In the genomic region with DNA sequence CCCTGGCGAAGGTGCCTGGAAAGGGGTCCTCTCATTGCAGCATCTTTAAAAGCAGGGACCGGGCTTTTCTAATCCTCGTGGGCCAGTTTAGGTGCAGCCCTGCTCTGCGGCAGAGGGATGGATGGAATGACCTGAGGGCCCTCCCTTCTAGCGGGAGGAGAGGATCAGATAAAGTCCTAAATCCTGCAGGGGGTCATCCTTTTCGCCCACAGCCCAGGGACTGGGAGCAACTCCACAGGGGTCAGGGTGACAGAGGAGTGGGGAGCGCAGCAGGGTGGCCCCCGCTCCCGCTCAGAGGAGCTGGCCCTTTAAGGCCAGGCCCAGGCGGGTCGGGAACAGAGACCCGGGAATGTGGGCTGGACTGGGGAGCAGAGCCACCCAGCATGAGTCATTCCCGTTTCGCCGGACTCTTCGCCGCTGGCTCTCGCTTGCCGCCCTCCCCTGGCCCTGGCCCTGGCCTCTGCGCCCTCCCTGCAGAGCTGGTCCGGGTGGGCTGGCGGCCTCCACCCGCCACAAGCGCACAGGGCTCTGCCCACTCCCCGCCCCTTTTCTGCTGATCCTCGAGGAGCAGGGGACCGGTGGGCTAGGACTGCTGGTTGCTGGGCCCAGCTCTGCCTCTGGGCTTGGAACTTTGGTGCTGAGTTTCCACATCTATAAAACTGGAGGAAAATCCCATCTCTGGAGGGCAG, we compare ENCODE assay signal across 8 cellular contexts.
DNase-seq lines count a peak whose midpoint lies in the region; ATAC-seq and TF ChIP-seq lines count a peak whose summit lies in the region.

No MANE protein-coding gene starts in this region.

- H2AFZ ChIP-seq in Karpas-422 (ENCODE audit: low read length): peak overlapping the region; percentile 80

- no peaks in the 10 kb centered on the region for H3K27me3 ChIP-seq in CD8-positive, alpha-beta T cell (ENCODE audit: insufficient read depth, low read length)
- H3K27me3 ChIP-seq in Karpas-422 (ENCODE audit: low read length) (no peaks in the 10 kb centered on the region), suprapubic skin (no peaks in the 10 kb centered on the region)

- H3K9me3 Mint-ChIP-seq in CD8-positive, alpha-beta T cell: no peaks in the 10 kb centered on the region
- H3K9me3 Mint-ChIP-seq in chondrocyte (ENCODE audit: low read depth): peaks cover 5% of the 10 kb centered on the region

- peak overlapping the region; percentile 67 for H3K9ac ChIP-seq in Karpas-422 (ENCODE audit: low read length)

- TF ChIP-seq POLR2A in suprapubic skin (IDR thresholded peaks at IDR 0.05): peak in 1 of 2 donors; percentile 6

- H3K4me3 Mint-ChIP-seq in CD8-positive, alpha-beta T cell: peak overlapping the region; percentile 35
- peak overlapping the region; percentile 80 for H3K4me3 Mint-ChIP-seq in chondrocyte (ENCODE audit: unreplicated experiment)

- CTCF ChIA-PET in CD8-positive, alpha-beta T cell (lab: Charles Lee): interaction anchor here (0.6 to 11.4 kb wide), 25 partner anchors 9 to 548 kb away, joined by 3 to 107 read pairs (median 3); a partner anchor contains a TSS

- no peaks in the 10 kb centered on the region for H3K36me3 Mint-ChIP-seq in CD8-positive, alpha-beta T cell
- H3K36me3 Mint-ChIP-seq in chondrocyte (ENCODE audit: low read depth): no peaks in the 10 kb centered on the region

- no peaks in the 10 kb centered on the region for H3K79me2 ChIP-seq in Karpas-422 (ENCODE audit: low read length)

- H3K9me3 ChIP-seq in CD8-positive, alpha-beta T cell (ENCODE audit: low read length): no peaks in the 10 kb centered on the region
- no peaks in the 10 kb centered on the region for H3K9me3 ChIP-seq in Karpas-422 (ENCODE audit: low read length)
- H3K9me3 ChIP-seq in suprapubic skin: no peaks in the 10 kb centered on the region

- H3K36me3 ChIP-seq in CD8-positive, alpha-beta T cell (ENCODE audit: insufficient read depth, low read length): no peaks in the 10 kb centered on the region
- H3K36me3 ChIP-seq in Karpas-422 (ENCODE audit: insufficient read depth, low read length) (no peaks in the 10 kb centered on the region), suprapubic skin (no peaks in the 10 kb centered on the region)

- POLR2A ChIA-PET in CD8-positive, alpha-beta T cell (lab: Charles Lee): interaction anchor here (1.6 kb wide), 1 partner anchor 181 kb away, joined by 3 read pairs; no protein-coding TSS in a partner anchor

- H3K27ac Mint-ChIP-seq in CD8-positive, alpha-beta T cell: no peak overlapping the region
- peak overlapping the region; percentile 91 for H3K27ac Mint-ChIP-seq in chondrocyte (ENCODE audit: unreplicated experiment)

- H3K27ac ChIP-seq in CD8-positive, alpha-beta T cell (ENCODE audit: low read depth, low read length): no peak overlapping the region
- H3K27ac ChIP-seq in Karpas-422 (ENCODE audit: low read length) (no peak overlapping the region), suprapubic skin (peak overlapping the region; percentile 96)

- no peak for TF ChIP-seq CTCF in CD8-positive, alpha-beta T cell (IDR thresholded peaks at IDR 0.05)
- TF ChIP-seq CTCF in chondrocyte (IDR thresholded peaks at IDR 0.05) (no peak), suprapubic skin (IDR thresholded peaks at IDR 0.05) (no peak)

- H3K4me2 ChIP-seq in Karpas-422 (ENCODE audit: low read depth, low read length, poor library complexity, severe bottlenecking): peak overlapping the region; percentile 93

- peaks cover 42% of the 10 kb centered on the region for H3K4me1 Mint-ChIP-seq in CD8-positive, alpha-beta T cell (ENCODE audit: low read depth)
- peaks cover 44% of the 10 kb centered on the region for H3K4me1 Mint-ChIP-seq in chondrocyte (ENCODE audit: low read depth)

- no peaks in the 10 kb centered on the region for H3K9me2 ChIP-seq in Karpas-422 (replicated peaks; ENCODE audit: insufficient read depth, low read length)

- 10% methylated on average over 8 of the region's 27 CpGs for WGBS in suprapubic skin

- intact Hi-C loops in CD8-positive, alpha-beta T cell (cut with DNase I, micrococcal nuclease): no loop called here

- no peaks in the 10 kb centered on the region for H4K20me1 ChIP-seq in Karpas-422 (ENCODE audit: insufficient read depth, low read depth, low read length)

- H3K4me3 ChIP-seq in CD8-positive, alpha-beta T cell (ENCODE audit: low read depth, low read length): peak overlapping the region; percentile 76
- peak overlapping the region; percentile 80 for H3K4me3 ChIP-seq in Karpas-422 (ENCODE audit: low read length)
- H3K4me3 ChIP-seq in suprapubic skin: peak overlapping the region; percentile 71

- H3K27me3 Mint-ChIP-seq in CD8-positive, alpha-beta T cell (ENCODE audit: low read depth): no peaks in the 10 kb centered on the region
- peaks cover 1% of the 10 kb centered on the region for H3K27me3 Mint-ChIP-seq in chondrocyte (ENCODE audit: low read depth)

- ATAC-seq in CD8-positive, alpha-beta T cell: no peak
- ATAC-seq in HG03159 (IDR thresholded peaks at IDR 0.05; ENCODE audit: unreplicated experiment) (no peak), GM18909 (IDR thresholded peaks at IDR 0.05; ENCODE audit: poor library complexity, unreplicated experiment) (no peak)

- no peak for TF ChIP-seq EP300 in suprapubic skin (IDR thresholded peaks at IDR 0.05)

- peaks cover 39% of the 10 kb centered on the region for H3K4me1 ChIP-seq in CD8-positive, alpha-beta T cell (ENCODE audit: insufficient read depth, low read length)
- peaks cover 25% of the 10 kb centered on the region for H3K4me1 ChIP-seq in Karpas-422 (ENCODE audit: low read length)
- peaks cover 51% of the 10 kb centered on the region for H3K4me1 ChIP-seq in suprapubic skin

- DNase-seq in CD8-positive, alpha-beta T cell: no peak
- DNase-seq in Karpas-422: no peak
- DNase-seq in chondrocyte (ENCODE audit: low spot score): no peak
- DNase-seq in kidney tubule cell (ENCODE audit: low spot score): peak; percentile 86
- peak; percentile 77 to 84 for DNase-seq in suprapubic skin (ENCODE audit: low spot score in 2 of 2)
- DNase-seq in SKM-1 treated with dmso at 0.1 percent for 144 hours (lab: John Stamatoyannopoulos, UW; ENCODE audit: unreplicated experiment): no peak

Comparison
In these comparisons a context has a peak if more than half of its experiments do, and no peak if none do; other contexts are left out.
1. DNase-seq: peak in kidney tubule cell (single experiment) and suprapubic skin (2 of 2); none in CD8-positive, alpha-beta T cell (0 of 7), Karpas-422 (single experiment), chondrocyte (single experiment) and SKM-1 treated with dmso at 0.1 percent for 144 hours (single experiment).
2. Peak in every context shown above with its lines, with median percentiles within 50 percentile points of each other: H3K4me3 ChIP-seq.